9 cellular contexts compared by ENCODE assay signal in the genomic region with DNA sequence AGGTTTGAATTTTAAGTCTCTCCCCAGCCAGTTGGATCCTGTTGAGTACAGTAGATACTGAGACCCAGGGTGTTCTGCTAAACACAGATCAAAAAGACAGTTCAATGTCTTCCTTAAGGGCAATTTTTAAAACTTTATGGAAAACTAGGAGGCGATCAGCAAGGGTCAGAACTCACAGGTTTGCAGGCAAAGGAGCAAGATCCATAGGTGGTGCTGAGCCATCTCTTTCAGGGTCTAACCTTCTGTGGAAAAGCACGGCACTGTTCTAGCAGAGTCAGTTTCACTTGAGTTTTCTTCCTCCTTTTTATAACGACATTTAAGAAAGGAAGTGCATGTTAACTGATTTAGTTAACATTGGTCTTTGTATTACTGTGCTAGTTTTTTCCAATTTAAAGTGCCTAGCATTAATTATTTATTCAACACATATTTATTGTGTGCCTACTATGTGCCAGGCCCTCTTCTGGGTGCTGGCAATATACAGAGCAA. TPM values are rescaled to one million over a fixed set of nuclear protein-coding genes. Genes with fewer than 3 reads are reported as not detected.
DNase-seq lines count a peak whose midpoint lies in the region; ATAC-seq lines count a peak whose summit lies in the region.
"Had no signal": no experiment of that assay in that cellular context is flagged by ENCODE, and none has a peak within 500 bp of the region (broad histone marks: within the 10 kb centered on the region; RNA-seq: fewer than 3 reads in every experiment).

A gene with protein sequence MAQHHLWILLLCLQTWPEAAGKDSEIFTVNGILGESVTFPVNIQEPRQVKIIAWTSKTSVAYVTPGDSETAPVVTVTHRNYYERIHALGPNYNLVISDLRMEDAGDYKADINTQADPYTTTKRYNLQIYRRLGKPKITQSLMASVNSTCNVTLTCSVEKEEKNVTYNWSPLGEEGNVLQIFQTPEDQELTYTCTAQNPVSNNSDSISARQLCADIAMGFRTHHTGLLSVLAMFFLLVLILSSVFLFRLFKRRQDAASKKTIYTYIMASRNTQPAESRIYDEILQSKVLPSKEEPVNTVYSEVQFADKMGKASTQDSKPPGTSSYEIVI (minus strand): TSS at position 281 of the 486 bp plus-strand sequence. CDS start 59 bp downstream, at position 222.

- peak within 1 kb of the TSS; percentile 80 for H3K4me3 Mint-ChIP-seq in activated naive CD4-positive, alpha-beta T cell treated with anti-CD3 and anti-CD28 coated beads, Interleukin-2, amount 10 ng/mL, durations not matched to agents 7 days and 5 days

- peak within 1 kb of the TSS; percentile 90 for H3K27ac ChIP-seq in thymus (ENCODE audit: low read depth)
- H3K27ac ChIP-seq: PC-9 had no signal

- no peaks in the 10 kb centered on the region for H3K36me3 ChIP-seq in thymus (ENCODE audit: control insufficient read depth, insufficient read depth)

- peaks cover 21% of the 10 kb centered on the region for H3K9me3 Mint-ChIP-seq in activated naive CD4-positive, alpha-beta T cell treated with anti-CD3 and anti-CD28 coated beads, Interleukin-2, amount 10 ng/mL, durations not matched to agents 7 days and 5 days

- no peaks in the 10 kb centered on the region for H3K9me3 ChIP-seq in thymus (ENCODE audit: control insufficient read depth)

- no peak for DNase-seq in activated naive CD4-positive, alpha-beta T cell treated with anti-CD3 and anti-CD28 coated beads, Interleukin-2, amount 10 ng/mL, durations not matched to agents 7 days and 5 days
- no peak for DNase-seq in activated naive CD4-positive, alpha-beta T cell treated with anti-CD3 and anti-CD28 coated beads, Interleukin-2, amount 50 U/mL, for 16 hours
- DNase-seq in SKM-1 treated with dmso at 0.1 percent for 144 hours (lab: John Stamatoyannopoulos, UW; ENCODE audit: unreplicated experiment) (peak; percentile 43), germinal center (ENCODE audit: low spot score) (peak; percentile 36), DMS114 treated with DMSO at 0.1 percent for 48 hours (lab: John Stamatoyannopoulos, UW; ENCODE audit: unreplicated experiment) (no peak), DMS53 (lab: John Stamatoyannopoulos, UW) (no peak)
- DNase-seq: PC-9 had no signal

- peak within 1 kb of the TSS; percentile 94 for H3K27ac Mint-ChIP-seq in activated naive CD4-positive, alpha-beta T cell treated with anti-CD3 and anti-CD28 coated beads, Interleukin-2, amount 10 ng/mL, durations not matched to agents 7 days and 5 days

- 6% methylated on average over 3 of the region's 3 CpGs for WGBS in thymus

- H3K4me1 ChIP-seq in thymus (ENCODE audit: control insufficient read depth, insufficient read depth, low read length), result peaks cover 17% of the 10 kb centered on the region

- CTCF ChIA-PET in activated naive CD4-positive, alpha-beta T cell treated with anti-CD3 and anti-CD28 coated beads, Interleukin-2, amount 10 ng/mL, durations not matched to agents 7 days and 5 days (lab: Charles Lee), result interaction anchor here (0.6 to 2.4 kb wide), 5 partner anchors 12 to 39 kb away, joined by 3 to 6 read pairs (median 3); no protein-coding TSS in a partner anchor

- no peaks in the 10 kb centered on the region for H3K27me3 Mint-ChIP-seq in activated naive CD4-positive, alpha-beta T cell treated with anti-CD3 and anti-CD28 coated beads, Interleukin-2, amount 10 ng/mL, durations not matched to agents 7 days and 5 days

- ATAC-seq in HG03135 (IDR thresholded peaks at IDR 0.05; ENCODE audit: unreplicated experiment), result no peak

- H3K4me3 ChIP-seq in thymus (ENCODE audit: low read length), result peak within 1 kb of the TSS; percentile 56
- H3K4me3 ChIP-seq: PC-9 had no signal

- peaks cover 25% of the 10 kb centered on the region for H3K36me3 Mint-ChIP-seq in activated naive CD4-positive, alpha-beta T cell treated with anti-CD3 and anti-CD28 coated beads, Interleukin-2, amount 10 ng/mL, durations not matched to agents 7 days and 5 days

- no peaks in the 10 kb centered on the region for H3K27me3 ChIP-seq in thymus (ENCODE audit: control insufficient read depth, insufficient read depth)

- peaks cover 62% of the 10 kb centered on the region for H3K4me1 Mint-ChIP-seq in activated naive CD4-positive, alpha-beta T cell treated with anti-CD3 and anti-CD28 coated beads, Interleukin-2, amount 10 ng/mL, durations not matched to agents 7 days and 5 days

RNA-seq across cellular contexts. Expression of the gene that starts here (rescaled TPM):
- polyA plus RNA-seq in thymus, result 5.9 TPM

Comparison
In these comparisons a context has a peak if more than half of its experiments do, and no peak if none do; other contexts are left out.
1. DNase-seq: peak in SKM-1 treated with dmso at 0.1 percent for 144 hours (single experiment) and germinal center (single experiment); none in activated naive CD4-positive, alpha-beta T cell treated with anti-CD3 and anti-CD28 coated beads, Interleukin-2, amount 10 ng/mL, durations not matched to agents 7 days and 5 days (single experiment), activated naive CD4-positive, alpha-beta T cell treated with anti-CD3 and anti-CD28 coated beads, Interleukin-2, amount 50 U/mL, for 16 hours (single experiment), DMS114 treated with DMSO at 0.1 percent for 48 hours (single experiment) and DMS53 (single experiment).